8 cellular contexts compared by ENCODE assay signal in genomic region chr7:87345166-87345927, GRCh38. TPM values are rescaled to one million over a fixed set of nuclear protein-coding genes. Genes with fewer than 3 reads are reported as not detected.
A peak's percentile ranks its signal among the peaks of the same experiment; 100 is the strongest.
DNase-seq lines count a peak whose midpoint lies in the region; ATAC-seq and TF ChIP-seq lines count a peak whose summit lies in the region.

A gene with protein sequence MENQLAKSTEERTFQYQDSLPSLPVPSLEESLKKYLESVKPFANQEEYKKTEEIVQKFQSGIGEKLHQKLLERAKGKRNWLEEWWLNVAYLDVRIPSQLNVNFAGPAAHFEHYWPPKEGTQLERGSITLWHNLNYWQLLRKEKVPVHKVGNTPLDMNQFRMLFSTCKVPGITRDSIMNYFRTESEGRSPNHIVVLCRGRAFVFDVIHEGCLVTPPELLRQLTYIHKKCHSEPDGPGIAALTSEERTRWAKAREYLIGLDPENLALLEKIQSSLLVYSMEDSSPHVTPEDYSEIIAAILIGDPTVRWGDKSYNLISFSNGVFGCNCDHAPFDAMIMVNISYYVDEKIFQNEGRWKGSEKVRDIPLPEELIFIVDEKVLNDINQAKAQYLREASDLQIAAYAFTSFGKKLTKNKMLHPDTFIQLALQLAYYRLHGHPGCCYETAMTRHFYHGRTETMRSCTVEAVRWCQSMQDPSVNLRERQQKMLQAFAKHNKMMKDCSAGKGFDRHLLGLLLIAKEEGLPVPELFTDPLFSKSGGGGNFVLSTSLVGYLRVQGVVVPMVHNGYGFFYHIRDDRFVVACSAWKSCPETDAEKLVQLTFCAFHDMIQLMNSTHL (plus strand): TSS chr7:87345664. CDS start chr7:87349069, 3,405 bp downstream.

- intact Hi-C loops in adrenal gland (cut with DNase I): no loop called here
- intact Hi-C loops in heart left ventricle (cut with DNase I): loop anchor here in 3 of 10 donors (5.0 to 10.0 kb wide), 3 partner anchors 62 to 529 kb away; partner anchors contain the start of genes DMTF1 (in 2 of the 3), DBF4 (in 1 of the 3) and SLC25A40 (in 1 of the 3)
- intact Hi-C loops in transverse colon (cut with DNase I; ENCODE audit: low total_unique reads): no loop called here

- DNase-seq in NCI-H1417 (lab: John Stamatoyannopoulos, UW) (peak; percentile 96 to 99 (median 99)), T-cell (peak; percentile 83 to 95 (median 91)), adrenal gland (peak; percentile 96 to 98 (median 97)), heart left ventricle (peak; percentile 97 to 99 (median 98)), pons (ENCODE audit: low spot score) (peak; percentile 96), transverse colon (peak; percentile 98)

- peaks cover 0 to 18% of the 10 kb centered on the region in 2 donors for H3K4me1 ChIP-seq in adrenal gland (replicated peaks in 1 of 2)
- H3K4me1 ChIP-seq in heart left ventricle: peaks cover 0 to 33% (median 13%) of the 10 kb centered on the region in 12 donors
- H3K4me1 ChIP-seq in transverse colon: peaks cover 4 to 36% (median 12%) of the 10 kb centered on the region in 4 donors

- in situ Hi-C loops in transverse colon (cut with MboI; ENCODE audit: low pct_ligation_motif_present in 1 of 4, low pct_unique_long_range_greater_than_20kb in 1 of 4, low sequenced_read_pairs in 3 of 4): loop anchor here in 3 of 4 donors (25.0 kb wide), 1 partner anchor 542 kb away; the partner anchor contains the start of genes DBF4 (in 3 of the 3) and SLC25A40 (in 3 of the 3)

- peak within 1 kb of the TSS; percentile 91 to 98 for H3K27ac Mint-ChIP-seq in T-cell

- peaks cover 39% of the 10 kb centered on the region for H3K36me3 Mint-ChIP-seq in T-cell

- H3K9me3 ChIP-seq in adrenal gland (replicated peaks in 1 of 3) (no peaks in the 10 kb centered on the region), heart left ventricle (no peaks in the 10 kb centered on the region), transverse colon (no peaks in the 10 kb centered on the region)

- no peaks in the 10 kb centered on the region for H3K27me3 Mint-ChIP-seq in T-cell

- TF ChIP-seq POLR2A in adrenal gland (IDR thresholded peaks at IDR 0.05): peak; percentile 68 to 86
- TF ChIP-seq POLR2A in heart left ventricle (IDR thresholded peaks at IDR 0.05): peak in 1 of 2 donors; percentile 92
- TF ChIP-seq POLR2A in transverse colon (IDR thresholded peaks at IDR 0.05): peak; percentile 78

- no peak for TF ChIP-seq EP300 in transverse colon (IDR thresholded peaks at IDR 0.05; ENCODE audit: low read depth)

- H3K4me3 Mint-ChIP-seq in T-cell: peak within 1 kb of the TSS; percentile 93 to 98 (median 97)

- CTCF ChIA-PET in T-cell (lab: Charles Lee): interaction anchor here in 1 of 2 donors (0.6 to 1.2 kb wide), 3 partner anchors 25 to 71 kb away, joined by 3 to 5 read pairs (median 3); no protein-coding TSS in a partner anchor

- H3K36me3 ChIP-seq in adrenal gland (replicated peaks in 1 of 2) (peaks cover 0 to 7% of the 10 kb centered on the region in 2 donors), heart left ventricle (peaks cover 0 to 36% (median 24%) of the 10 kb centered on the region in 9 donors), transverse colon (peaks cover 0 to 20% (median 8%) of the 10 kb centered on the region in 4 donors)

- POLR2A ChIA-PET in T-cell (lab: Charles Lee): interaction anchor here (0.6 to 0.7 kb wide), 4 partner anchors 24 to 422 kb away, joined by 3 to 7 read pairs (median 3); no protein-coding TSS in a partner anchor

- peak; percentile 98 for ATAC-seq in HG02763 (IDR thresholded peaks at IDR 0.05; ENCODE audit: unreplicated experiment)
- ATAC-seq in T-cell (replicated peaks in 1 of 4): peak; percentile 96 to 98 (median 98)
- peak; percentile 100 for ATAC-seq in heart left ventricle

- H3K27ac ChIP-seq in adrenal gland (peak within 1 kb of the TSS in 4 of 5 donors; percentile 13 to 92 (median 76)), heart left ventricle (peak within 1 kb of the TSS; percentile 29 to 92 (median 84)), transverse colon (peak within 1 kb of the TSS; percentile 87 to 94 (median 91))

- H3K27me3 ChIP-seq in adrenal gland: no peaks in the 10 kb centered on the region
- H3K27me3 ChIP-seq in heart left ventricle: no peaks in the 10 kb centered on the region
- H3K27me3 ChIP-seq in transverse colon: no peaks in the 10 kb centered on the region

- H3K4me3 ChIP-seq in GM12875 (ENCODE audit: low read depth, low read length) (peak within 1 kb of the TSS; percentile 86), adrenal gland (peak within 1 kb of the TSS; percentile 52 to 70 (median 56)), heart left ventricle (peak within 1 kb of the TSS; percentile 48 to 92 (median 73)), transverse colon (peak within 1 kb of the TSS; percentile 54 to 69 (median 62))

- no peak for TF ChIP-seq CTCF in GM12875 (IDR thresholded peaks at IDR 0.05; ENCODE audit: borderline replicate concordance, insufficient read depth, low read depth, low read length)
- TF ChIP-seq CTCF in adrenal gland (IDR thresholded peaks at IDR 0.05): peak in 1 of 6 experiments; percentile 15
- TF ChIP-seq CTCF in heart left ventricle (IDR thresholded peaks at IDR 0.05): peak in 2 of 12 donors; percentile 2 to 12
- TF ChIP-seq CTCF in transverse colon (IDR thresholded peaks at IDR 0.05): peak in 1 of 5 experiments; percentile 7

- WGBS in adrenal gland, 4 donors: 0 to 1% (median 0%) methylated on average over 14 to 53 of the region's 53 CpGs
- WGBS in heart left ventricle, 4 donors: 0% methylated on average over 23 to 53 of the region's 53 CpGs
- WGBS in transverse colon (ENCODE audit: low coverage in 1 of 2), 2 donors: 1% methylated on average over 30 of the region's 53 CpGs; no CpG with 5 or more reads in 1 of the 2 donors

- H3K9me3 Mint-ChIP-seq in T-cell: no peaks in the 10 kb centered on the region

- H3K4me1 Mint-ChIP-seq in T-cell: peaks cover 44 to 57% (median 52%) of the 10 kb centered on the region in 3 donors

RNA-seq across cellular contexts. Expression of the gene that starts here (rescaled TPM):
- total RNA-seq in T-cell (10 to 100 TPM in 4 of 5 donors, 1 to 10 TPM in 1; 8.5 to 17.2 (median 11.8) TPM), adrenal gland (10 to 100 TPM; 11.9 to 24.1 (median 15.7) TPM), heart left ventricle (10 to 100 TPM in 1 of 9 donors, 1 to 10 TPM in 8; 6.8 to 10.2 (median 9.1) TPM), transverse colon (10 to 100 TPM; 11.9 to 49.9 (median 27.6) TPM)
- polyA plus RNA-seq in adrenal gland (10 to 100 TPM in 1 of 3 donors, 1 to 10 TPM in 2; 7.7 to 19.5 (median 7.7) TPM), heart left ventricle (1 to 10 TPM; 5.7 to 6.8 TPM)

Comparison
In these comparisons a context has a peak if more than half of its experiments do, and no peak if none do; other contexts are left out.
1. Peak in every context shown above with its lines: DNase-seq, ATAC-seq, H3K4me3 ChIP-seq and H3K27ac ChIP-seq.